ENCODE assay signal across 1 cellular context in the genomic region with DNA sequence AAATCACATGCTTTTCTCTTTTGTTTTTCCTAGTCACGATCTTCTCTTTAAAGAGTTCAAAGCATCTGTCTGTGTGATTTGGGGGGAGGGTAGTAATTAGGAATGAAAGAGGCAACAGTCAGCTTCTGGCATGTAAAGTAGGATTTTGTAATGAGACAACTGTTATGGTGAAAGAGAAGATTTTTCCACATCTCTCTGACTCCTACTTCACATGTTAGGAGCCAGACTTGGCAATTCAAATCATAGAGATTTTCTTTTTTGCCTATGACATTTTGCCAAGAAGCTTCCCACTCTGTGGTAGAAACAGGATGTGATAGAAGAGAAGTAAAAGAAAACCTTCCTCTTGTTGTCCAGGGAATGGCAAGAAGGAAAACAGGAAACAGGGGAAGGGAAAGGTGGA.
TF ChIP-seq lines count a peak whose summit lies in the region.

No MANE protein-coding gene starts in this region.

TF ChIP-seq in H1, 55 proteins besides CTCF, POLR2A, EP300 and RAD21:
- TF ChIP-seq ZNF274 (IDR thresholded peaks at IDR 0.05; ENCODE audit: borderline replicate concordance, extremely low read depth, low read length): no peak
- TF ChIP-seq NANOG (IDR thresholded peaks at IDR 0.05; ENCODE audit: insufficient read depth, low read depth, low read length, poor library complexity, severe bottlenecking): no peak
- no peak for TF ChIP-seq POLR2AphosphoS5 (IDR thresholded peaks at IDR 0.05; ENCODE audit: low read depth, low read length)
- no peak for TF ChIP-seq JUND (IDR thresholded peaks at IDR 0.05; ENCODE audit: low read length)
- TF ChIP-seq BCL11A (IDR thresholded peaks at IDR 0.05; ENCODE audit: low read depth in 2 of 2, low read length in 2 of 2): no peak
